9 cellular contexts compared by ENCODE assay signal in genomic region chr22:45311033-45311531, GRCh38. TPM values are rescaled to one million over a fixed set of nuclear protein-coding genes. Genes with fewer than 3 reads are reported as not detected.
DNase-seq lines count a peak whose midpoint lies in the region; ATAC-seq and TF ChIP-seq lines count a peak whose summit lies in the region.
"Had no signal": no experiment of that assay in that cellular context is flagged by ENCODE, and none has a peak within 500 bp of the region (broad histone marks: within the 10 kb centered on the region; RNA-seq: fewer than 3 reads in every experiment).

No MANE protein-coding gene starts in this region.

- peaks cover 19% of the 10 kb centered on the region; the same call in 1 of the 2 replicates for H4K20me1 ChIP-seq in IMR-90 (ENCODE audit: insufficient read depth, low read length)

- H3K9me1 ChIP-seq in IMR-90 (ENCODE audit: insufficient read depth, low read length) = 0 out of 2 replicates have a peak, but pooled peaks cover 10% of the 10 kb centered on the region

- no peak overlapping the region for H2BK20ac ChIP-seq in IMR-90 (ENCODE audit: low read depth, low read length)

- no peaks in the 10 kb centered on the region for H3K9me3 ChIP-seq in IMR-90 (ENCODE audit: control insufficient read depth, insufficient read depth, low read length)

- H2AFZ ChIP-seq in ACC112 (ENCODE audit: low read length, unreplicated experiment) (no peak overlapping the region), IMR-90 (replicated peaks; ENCODE audit: low read length, poor library complexity) (no peak overlapping the region)

- ATAC-seq in IMR-90 (ENCODE audit: low read depth) (no peak), naive B cell (ENCODE audit: low read depth in 2 of 2) (no peak), HG03095 (IDR thresholded peaks at IDR 0.05; ENCODE audit: unreplicated experiment) (no peak)

- peak overlapping the region; percentile 29 for H3K27ac Mint-ChIP-seq in chondrocyte (ENCODE audit: unreplicated experiment)
- peak overlapping the region in 4 of 6 donors; percentile 62 to 91 (median 70) for H3K27ac Mint-ChIP-seq in naive B cell

- H3K4me1 Mint-ChIP-seq in chondrocyte (ENCODE audit: low read depth) = peaks cover 24% of the 10 kb centered on the region
- peaks cover 38 to 48% (median 46%) of the 10 kb centered on the region in 3 donors for H3K4me1 Mint-ChIP-seq in naive B cell

- dilution Hi-C loops in IMR-90 (cut with HindIII; ENCODE audit: low sequenced_read_pairs, unreplicated experiment) = no loop called here

- H3K9me3 Mint-ChIP-seq in chondrocyte (ENCODE audit: low read depth) (no peaks in the 10 kb centered on the region), naive B cell (no peaks in the 10 kb centered on the region)

- peak overlapping the region; percentile 46 for H3K23ac ChIP-seq in IMR-90 (ENCODE audit: low read depth, low read length)

- no peak for TF ChIP-seq RAD21 in IMR-90 (IDR thresholded peaks at IDR 0.05; ENCODE audit: low read length)

- no peak overlapping the region for H3K14ac ChIP-seq in IMR-90 (replicated peaks; ENCODE audit: low read depth, low read length)

- H3K79me2 ChIP-seq in ACC112 (ENCODE audit: control insufficient read depth, insufficient read depth, low read length, unreplicated experiment) = peaks cover 11% of the 10 kb centered on the region

- H2BK120ac ChIP-seq in IMR-90 (ENCODE audit: low read depth, low read length) = no peak overlapping the region

- no peak overlapping the region for H2BK15ac ChIP-seq in IMR-90 (ENCODE audit: low read depth, low read length)

- BruUV-seq in IMR-90 (replicated peaks; lab: Mats Ljungman, UMichigan) = no TSS peak

- POLR2A ChIA-PET in IMR-90 (lab: Charles Lee; ENCODE audit: unreplicated experiment) = no interaction called here

- H3K18ac ChIP-seq in IMR-90 (ENCODE audit: low read depth, low read length) = no peak overlapping the region

- H3K4me3 Mint-ChIP-seq in chondrocyte (ENCODE audit: unreplicated experiment) = peak overlapping the region; percentile 85
- H3K4me3 Mint-ChIP-seq in naive B cell = peak overlapping the region; percentile 85 to 93 (median 90)

- H3K36me3 ChIP-seq in ACC112 (ENCODE audit: insufficient read depth, low read length) (no peaks in the 10 kb centered on the region), IMR-90 (ENCODE audit: control insufficient read depth, insufficient read depth, low read length) (no peaks in the 10 kb centered on the region; the same call in 1 of the 2 replicates)

- H3K4me3 ChIP-seq in ACC112 (ENCODE audit: low read depth, low read length) (peak overlapping the region; percentile 85), IMR-90 (ENCODE audit: insufficient read depth, low read depth, low read length) (peak overlapping the region; percentile 78)

- H3K36me3 Mint-ChIP-seq in chondrocyte (ENCODE audit: low read depth) = peaks cover 1% of the 10 kb centered on the region
- H3K36me3 Mint-ChIP-seq in naive B cell = no peaks in the 10 kb centered on the region

- no peak overlapping the region for H4K5ac ChIP-seq in IMR-90 (ENCODE audit: low read depth, low read length)

- H3K27me3 ChIP-seq in ACC112 (ENCODE audit: insufficient read depth, low read length) (no peaks in the 10 kb centered on the region), IMR-90 (ENCODE audit: control insufficient read depth, insufficient read depth, low read length) (no peaks in the 10 kb centered on the region)

- no peak for DNase-seq in IMR-90
- no peak for DNase-seq in chondrocyte (ENCODE audit: low spot score)
- DNase-seq in naive B cell = no peak
- DNase-seq in GM19240 (ENCODE audit: insufficient read length, low spot score) = no peak
- DNase-seq in activated CD8-positive, alpha-beta memory T cell treated with anti-CD3 and anti-CD28 coated beads for 24 hours = no peak
- DNase-seq in HK-2 (ENCODE audit: unreplicated experiment) = no peak

- no peaks in the 10 kb centered on the region for H3K4me1 ChIP-seq in ACC112 (ENCODE audit: control insufficient read depth, insufficient read depth, low read length, unreplicated experiment)
- H3K4me1 ChIP-seq in IMR-90 (ENCODE audit: control insufficient read depth, insufficient read depth, low read length) = peaks cover 15% of the 10 kb centered on the region

- no peak overlapping the region for H3K27ac ChIP-seq in ACC112 (ENCODE audit: low read depth, low read length)
- H3K27ac ChIP-seq in IMR-90 (ENCODE audit: insufficient read depth, low read length) = no peak overlapping the region

- H2BK5ac ChIP-seq in IMR-90 (ENCODE audit: low read depth, low read length, poor library complexity, severe bottlenecking) = no peak overlapping the region

- H2AK5ac ChIP-seq in IMR-90 (ENCODE audit: low read depth, low read length) = no peak overlapping the region

- TF ChIP-seq CTCF in IMR-90 (conservative IDR thresholded peaks at IDR 0.05; ENCODE audit: low read depth, low read length) = no peak
- no peak for TF ChIP-seq CTCF in chondrocyte (IDR thresholded peaks at IDR 0.05)

- peak overlapping the region; percentile 66 for H2AK9ac ChIP-seq in IMR-90 (replicated peaks; ENCODE audit: low read depth, low read length, poor library complexity)

- CTCF ChIA-PET in IMR-90 (lab: Yijun Ruan, JAX) = no interaction called here

- in situ Hi-C loops in IMR-90 (cut with MboI; ENCODE audit: low sequenced_read_pairs) = no loop called here

- no peak overlapping the region for H4K91ac ChIP-seq in IMR-90 (ENCODE audit: insufficient read depth, low read depth, low read length)

- H3K9ac ChIP-seq in IMR-90 (ENCODE audit: low read depth, low read length) = peak overlapping the region; percentile 75

- H3K56ac ChIP-seq in IMR-90 (ENCODE audit: extremely low read depth, insufficient read depth, low read length) = no peak overlapping the region

- intact Hi-C loops in IMR-90 (cut with micrococcal nuclease) = no loop called here

- H3K79me1 ChIP-seq in IMR-90 (ENCODE audit: low read depth in 1 of 2, low read length in 2 of 2) = peaks cover 16 to 55% of the 10 kb centered on the region in 2 experiments

- no peak for TF ChIP-seq POLR2A in IMR-90 (IDR thresholded peaks at IDR 0.05; ENCODE audit: low read depth, low read length)

- H3K4ac ChIP-seq in IMR-90 (ENCODE audit: low read depth, low read length) = no peak overlapping the region; the same call in 1 of the 2 replicates

- peak overlapping the region; percentile 97 for H3K4me2 ChIP-seq in IMR-90 (ENCODE audit: low read depth, low read length)

- no peaks in the 10 kb centered on the region for H3K27me3 Mint-ChIP-seq in chondrocyte (ENCODE audit: low read depth)
- no peaks in the 10 kb centered on the region for H3K27me3 Mint-ChIP-seq in naive B cell

- no peak overlapping the region for H4K8ac ChIP-seq in IMR-90 (ENCODE audit: low read depth in 2 of 2, low read length in 2 of 2)

- WGBS in IMR-90 (ENCODE audit: extremely low coverage in 2 of 2, insufficient read length in 1 of 2), 2 experiments = 48% methylated on average over 11 of the region's 12 CpGs; no CpG with 5 or more reads in 1 of the 2 experiments

TF ChIP-seq in IMR-90, 13 proteins besides CTCF, POLR2A, EP300 and RAD21:
- TF ChIP-seq NFE2L2 (IDR thresholded peaks at IDR 0.05; ENCODE audit: low read depth, low read length) (no peak), MXI1 (IDR thresholded peaks at IDR 0.05; ENCODE audit: borderline replicate concordance, low read depth, low read length) (no peak)

RNA-seq across cellular contexts. Expression of gene FAM118A, which starts 1.3 kb away (rescaled TPM):
- total RNA-seq in IMR-90 (2012; rRNA removed) (15.8 and 20.6 TPM in 2 replicates), chondrocyte (64.6 to 72.6 TPM (median 68.7 TPM) in 3 replicates)
- polyA plus RNA-seq in IMR-90 (2012; rRNA removed) (83.4 and 95.6 TPM in 2 replicates), naive B cell (ENCODE audit: low read depth in 6 of 6) (10 to 100 TPM; 11.2 to 72.1 (median 37.0) TPM)
- 27.4 and 66.8 TPM in 2 replicates for polyA plus RNA-seq in IMR-90 (2012; cell fraction: cytosol; rRNA removed)
- 778 and 1,218 TPM in 2 replicates for polyA plus RNA-seq in IMR-90 (2012; cell fraction: nucleus; rRNA removed; ENCODE audit: low replicate concordance)

RNA-seq across cellular contexts. Expression of gene UPK3A, which starts 26.3 kb away (rescaled TPM):
- not detected in 2 replicates for total RNA-seq in IMR-90 (2012; rRNA removed)
- not detected in 2 replicates for polyA plus RNA-seq in IMR-90 (2012; rRNA removed)
- not detected in 2 replicates for polyA plus RNA-seq in IMR-90 (2012; cell fraction: cytosol; rRNA removed)
- not detected in 2 replicates for polyA plus RNA-seq in IMR-90 (2012; cell fraction: nucleus; rRNA removed; ENCODE audit: low replicate concordance)
- not detected in 3 replicates for total RNA-seq in chondrocyte
- under 1 TPM in 2 of 6 donors, not detected in 4; 0.55 to 0.57 TPM for polyA plus RNA-seq in naive B cell (ENCODE audit: low read depth in 6 of 6)
- total RNA-seq: omental fat pad had no signal
